ENCODE assay signal across 5 cellular contexts in the genomic region with DNA sequence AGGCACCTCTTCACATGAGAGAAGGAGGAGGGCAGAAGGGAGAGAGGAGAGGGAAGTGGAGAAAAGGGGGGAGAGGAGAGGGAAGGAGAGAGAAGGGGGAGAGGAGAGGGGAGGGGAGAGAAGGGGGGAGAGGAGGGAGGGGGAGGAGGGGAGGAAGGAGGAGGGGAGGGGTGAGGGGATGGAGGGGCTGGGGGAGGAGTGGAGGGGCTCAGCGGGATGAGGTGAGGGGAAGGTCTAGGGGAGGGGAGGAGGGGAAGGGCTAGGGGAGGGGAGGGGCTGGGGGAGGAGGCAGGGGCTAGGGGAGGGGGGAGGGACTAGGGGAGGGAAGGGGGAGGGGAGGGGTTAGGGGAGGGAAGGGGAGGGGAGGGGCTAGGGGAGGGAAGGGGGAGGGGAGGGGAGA. TPM values are rescaled to one million over a fixed set of nuclear protein-coding genes. Genes with fewer than 3 reads are reported as not detected.
"Had no signal": no experiment of that assay in that cellular context is flagged by ENCODE, and none has a peak within 500 bp of the region (broad histone marks: within the 10 kb centered on the region; RNA-seq: fewer than 3 reads in every experiment).

No MANE protein-coding gene starts in this region.

RNA-seq across cellular contexts. Expression of a gene that starts 5.5 kb away (rescaled TPM):
- total RNA-seq: hepatocyte, left ventricle myocardium superior, lung microvascular endothelial cell, mononuclear cell, myocyte had no signal
- polyA plus RNA-seq: hepatocyte had no signal
